Comparison of ENCODE assay signal across 10 cellular contexts in genomic region chr1:226370144-226370923, GRCh38. TPM values are rescaled to one million over a fixed set of nuclear protein-coding genes. Genes with fewer than 3 reads are reported as not detected.
DNase-seq lines count a peak whose midpoint lies in the region; ATAC-seq and TF ChIP-seq lines count a peak whose summit lies in the region.
"Had no signal": no experiment of that assay in that cellular context is flagged by ENCODE, and none has a peak within 500 bp of the region (broad histone marks: within the 10 kb centered on the region; RNA-seq: fewer than 3 reads in every experiment).

No MANE protein-coding gene starts in this region.

- no peak for TF ChIP-seq CTCF in stomach (IDR thresholded peaks at IDR 0.05)

- ATAC-seq in GM18909 (IDR thresholded peaks at IDR 0.05; ENCODE audit: poor library complexity, unreplicated experiment) (peak; percentile 80), HG02571 (IDR thresholded peaks at IDR 0.05; ENCODE audit: unreplicated experiment) (peak; percentile 64), HG03571 (IDR thresholded peaks at IDR 0.05; ENCODE audit: unreplicated experiment) (peak; percentile 66), GM21423 (IDR thresholded peaks at IDR 0.05; ENCODE audit: unreplicated experiment) (no peak)

- peak overlapping the region in 10 of 11 experiments; percentile 43 to 97 (median 90); a peak in 19 of 22 replicates for H3K27ac ChIP-seq in BLaER1 treated with 17β-estradiol and CSF1 and Interleukin-3, amounts not matched to agents 10 nM and 100 nM
- H3K27ac ChIP-seq in stomach: no peak overlapping the region

- no peak for TF ChIP-seq EP300 in stomach (IDR thresholded peaks at IDR 0.05)

- no peaks in the 10 kb centered on the region for H3K9me3 ChIP-seq in BLaER1 treated with 17β-estradiol and CSF1 and Interleukin-3, amounts not matched to agents 10 nM and 100 nM (replicated peaks in 1 of 11)
- no peaks in the 10 kb centered on the region for H3K9me3 ChIP-seq in stomach

- no peaks in the 10 kb centered on the region for H3K27me3 ChIP-seq in BLaER1 treated with 17β-estradiol and CSF1 and Interleukin-3, amounts not matched to agents 10 nM and 100 nM
- no peaks in the 10 kb centered on the region for H3K27me3 ChIP-seq in stomach

- peaks cover 81 to 92% (median 83%) of the 10 kb centered on the region in 11 experiments for H3K36me3 ChIP-seq in BLaER1 treated with 17β-estradiol and CSF1 and Interleukin-3, amounts not matched to agents 10 nM and 100 nM
- H3K36me3 ChIP-seq in stomach: peaks cover 89 to 100% (median 100%) of the 10 kb centered on the region in 4 donors

- peak overlapping the region in 10 of 11 experiments; percentile 4 to 87 (median 80); a peak in 19 of 22 replicates for H3K9ac ChIP-seq in BLaER1 treated with 17β-estradiol and CSF1 and Interleukin-3, amounts not matched to agents 10 nM and 100 nM

- no peak for DNase-seq in DMS79 treated with DMSO at 0.1 percent for 48 hours (lab: John Stamatoyannopoulos, UW)
- DNase-seq in stomach: no peak
- DNase-seq in activated CD4-positive, alpha-beta T cell treated with anti-CD3 and anti-CD28 coated beads for 48 hours: no peak
- DNase-seq: MV-4-11; stimulated activated naive CD4-positive, alpha-beta T cell treated with Interleukin-2 at 50 U/mL for 16 hours had no signal

- peak overlapping the region; percentile 84 to 98 (median 96) for H3K4me2 ChIP-seq in BLaER1 treated with 17β-estradiol and CSF1 and Interleukin-3, amounts not matched to agents 10 nM and 100 nM

- H4K20me1 ChIP-seq in BLaER1 treated with 17β-estradiol and CSF1 and Interleukin-3, amounts not matched to agents 10 nM and 100 nM: peaks cover 0 to 67% (median 19%) of the 10 kb centered on the region in 11 experiments; a peak in 14 of 22 replicates

- intact Hi-C loops in stomach (cut with DNase I; ENCODE audit: low total_unique reads): no loop called here

- H3K4me3 ChIP-seq in BLaER1 treated with 17β-estradiol and CSF1 and Interleukin-3, amounts not matched to agents 10 nM and 100 nM: peak overlapping the region in 8 of 10 experiments; percentile 47 to 69 (median 62); a peak in 16 of 20 replicates
- no peak overlapping the region for H3K4me3 ChIP-seq in stomach

- TF ChIP-seq POLR2A in stomach (IDR thresholded peaks at IDR 0.05): no peak

- WGBS in stomach, 5 donors: 82 to 90% (median 89%) methylated on average over 13 of the region's 13 CpGs

- H3K4me1 ChIP-seq in BLaER1 treated with 17β-estradiol and CSF1 and Interleukin-3, amounts not matched to agents 10 nM and 100 nM: peaks cover 51 to 95% (median 86%) of the 10 kb centered on the region in 10 experiments
- H3K4me1 ChIP-seq in stomach: no peaks in the 10 kb centered on the region

RNA-seq across cellular contexts. Expression of gene PARP1, which starts 37.6 kb away (rescaled TPM):
- total RNA-seq in stomach: 100 to 1,000 TPM in 1 of 5 donors, 10 to 100 TPM in 4; 20.0 to 103 (median 54.5) TPM
- polyA plus RNA-seq in stomach: 10 to 100 TPM; 17.4 to 24.8 (median 19.4) TPM

Comparison
In these comparisons a context has a peak if more than half of its experiments do, and no peak if none do; other contexts are left out.
1. H3K27ac ChIP-seq: peak in BLaER1 treated with 17β-estradiol and CSF1 and Interleukin-3, amounts not matched to agents 10 nM and 100 nM (10 of 11); none in stomach (0 of 5).
2. H3K4me3 ChIP-seq: peak in BLaER1 treated with 17β-estradiol and CSF1 and Interleukin-3, amounts not matched to agents 10 nM and 100 nM (8 of 10); none in stomach (0 of 4).